Comparison of ENCODE assay signal across 8 cellular contexts in genomic region chr18:2848145-2848878, GRCh38. TPM values are rescaled to one million over a fixed set of nuclear protein-coding genes. Genes with fewer than 3 reads are reported as not detected.
DNase-seq lines count a peak whose midpoint lies in the region; ATAC-seq and TF ChIP-seq lines count a peak whose summit lies in the region.

No MANE protein-coding gene starts in this region.

- peak overlapping the region; percentile 74 for H3K4me3 Mint-ChIP-seq in activated CD8-positive, alpha-beta memory T cell treated with anti-CD3 and anti-CD28 coated beads, Interleukin-2, amount 10 ng/mL, durations not matched to agents 7 days and 5 days

- H3K4me3 ChIP-seq in adipocyte (ENCODE audit: low read length) (peak overlapping the region; percentile 85), lower leg skin (ENCODE audit: low read depth, poor library complexity, severe bottlenecking) (peak overlapping the region; percentile 33), thymus (ENCODE audit: low read length) (peak overlapping the region; percentile 43)

- no peak overlapping the region for H3K27ac Mint-ChIP-seq in activated CD8-positive, alpha-beta memory T cell treated with anti-CD3 and anti-CD28 coated beads, Interleukin-2, amount 10 ng/mL, durations not matched to agents 7 days and 5 days

- 8 to 13% methylated on average over 17 of the region's 17 CpGs for WGBS in lower leg skin, 2 donors
- 12% methylated on average over 17 of the region's 17 CpGs for WGBS in thymus

- TF ChIP-seq CTCF in lower leg skin (IDR thresholded peaks at IDR 0.05) = no peak

- H3K4me1 ChIP-seq in adipocyte (ENCODE audit: control insufficient read depth, insufficient read depth, low read length) = peaks cover 16% of the 10 kb centered on the region
- H3K4me1 ChIP-seq in thymus (ENCODE audit: control insufficient read depth, insufficient read depth, low read length) = no peaks in the 10 kb centered on the region

- H3K9me3 Mint-ChIP-seq in activated CD8-positive, alpha-beta memory T cell treated with anti-CD3 and anti-CD28 coated beads, Interleukin-2, amount 10 ng/mL, durations not matched to agents 7 days and 5 days (ENCODE audit: low read depth) = no peaks in the 10 kb centered on the region

- H3K4me1 Mint-ChIP-seq in activated CD8-positive, alpha-beta memory T cell treated with anti-CD3 and anti-CD28 coated beads, Interleukin-2, amount 10 ng/mL, durations not matched to agents 7 days and 5 days = peaks cover 18% of the 10 kb centered on the region

- intact Hi-C loops in lower leg skin (cut with DNase I; ENCODE audit: low total_unique reads) = no loop called here

- no peaks in the 10 kb centered on the region for H3K27me3 ChIP-seq in adipocyte (replicated peaks; ENCODE audit: control insufficient read depth, insufficient read depth, low read length)
- H3K27me3 ChIP-seq in thymus (ENCODE audit: control insufficient read depth, insufficient read depth) = peaks cover 42% of the 10 kb centered on the region

- CTCF ChIA-PET in activated CD8-positive, alpha-beta memory T cell treated with anti-CD3 and anti-CD28 coated beads, Interleukin-2, amount 10 ng/mL, durations not matched to agents 7 days and 5 days (lab: Charles Lee) = interaction anchor here (1.1 to 1.3 kb wide), 2 partner anchors 17 to 59 kb away, joined by 3 to 4 read pairs; no protein-coding TSS in a partner anchor

- DNase-seq in activated CD8-positive, alpha-beta memory T cell treated with anti-CD3 and anti-CD28 coated beads, Interleukin-2, amount 10 ng/mL, durations not matched to agents 7 days and 5 days = no peak
- no peak for DNase-seq in activated CD8-positive, alpha-beta memory T cell treated with anti-CD3 and anti-CD28 coated beads, Interleukin-2, amount 50 U/mL, for 4 hours
- DNase-seq in adipocyte (ENCODE audit: low read depth) (peak; percentile 36), lower leg skin (ENCODE audit: low spot score in 2 of 2) (no peak), 8988T (no peak)
- DNase-seq in stimulated activated CD4-positive, alpha-beta T cell treated with anti-CD3 and anti-CD28 coated beads, Interleukin-12 subunit alpha, Interleukin-12 subunit beta, amount 100 ng/mL, for 4 hours = no peak

- ATAC-seq in activated CD8-positive, alpha-beta memory T cell treated with anti-CD3 and anti-CD28 coated beads, Interleukin-2, amount 10 ng/mL, durations not matched to agents 7 days and 5 days = no peak
- ATAC-seq in HG03139 (IDR thresholded peaks at IDR 0.05; ENCODE audit: unreplicated experiment) = no peak

- peaks cover 62% of the 10 kb centered on the region for H3K27me3 Mint-ChIP-seq in activated CD8-positive, alpha-beta memory T cell treated with anti-CD3 and anti-CD28 coated beads, Interleukin-2, amount 10 ng/mL, durations not matched to agents 7 days and 5 days

- peak overlapping the region; percentile 65 for H3K9ac ChIP-seq in adipocyte (ENCODE audit: low read length)

- H3K9me3 ChIP-seq in adipocyte (ENCODE audit: control insufficient read depth, low read length) (no peaks in the 10 kb centered on the region), thymus (ENCODE audit: control insufficient read depth) (no peaks in the 10 kb centered on the region)

- H3K36me3 ChIP-seq in adipocyte (ENCODE audit: control insufficient read depth, insufficient read depth, low read length, severe bottlenecking) (no peaks in the 10 kb centered on the region), thymus (ENCODE audit: control insufficient read depth, insufficient read depth) (no peaks in the 10 kb centered on the region)

- H3K27ac ChIP-seq in thymus (ENCODE audit: low read depth) = no peak overlapping the region

- H3K36me3 Mint-ChIP-seq in activated CD8-positive, alpha-beta memory T cell treated with anti-CD3 and anti-CD28 coated beads, Interleukin-2, amount 10 ng/mL, durations not matched to agents 7 days and 5 days = peaks cover 6% of the 10 kb centered on the region

- no peak for TF ChIP-seq POLR2A in lower leg skin (IDR thresholded peaks at IDR 0.05)

RNA-seq across cellular contexts. Expression of gene EMILIN2, which starts 1.5 kb away (rescaled TPM):
- total RNA-seq in activated CD8-positive, alpha-beta memory T cell treated with anti-CD3 and anti-CD28 coated beads, Interleukin-2, amount 10 ng/mL, durations not matched to agents 7 days and 5 days = 10 to 100 TPM; 17.3 to 19.0 TPM
- 10 to 100 TPM in 2 of 4 donors, 1 to 10 TPM in 2; 4.0 to 10.9 (median 7.5) TPM for total RNA-seq in lower leg skin
- polyA plus RNA-seq in thymus = 27.2 TPM

Comparison
In these comparisons a context has a peak if more than half of its experiments do, and no peak if none do; other contexts are left out.
1. H3K4me3 ChIP-seq: peak in every context shown above with its lines; median percentile 85 in adipocyte; 43 in thymus; 33 in lower leg skin.